14 cellular contexts compared by ENCODE assay signal in genomic region chr11:119362741-119363080, GRCh38. TPM values are rescaled to one million over a fixed set of nuclear protein-coding genes. Genes with fewer than 3 reads are reported as not detected.
DNase-seq lines count a peak whose midpoint lies in the region; ATAC-seq and TF ChIP-seq lines count a peak whose summit lies in the region.
"Had no signal": no experiment of that assay in that cellular context is flagged by ENCODE, and none has a peak within 500 bp of the region (broad histone marks: within the 10 kb centered on the region; RNA-seq: fewer than 3 reads in every experiment).

No MANE protein-coding gene starts in this region.

- H3K4me3 Mint-ChIP-seq in naive B cell = peak overlapping the region in 7 of 8 donors; percentile 45 to 82 (median 65)

- no peak for ATAC-seq in naive B cell (ENCODE audit: low read depth in 2 of 2)
- ATAC-seq: stimulated activated memory B cell treated with anti-CD40 and anti-IgM and Interleukin-4, amounts not matched to agents 10 μg/mL and 1 μg/mL and 100 μg/mL, for 72 hours had no signal

- H3K27me3 Mint-ChIP-seq in naive B cell = peaks cover 40 to 59% (median 53%) of the 10 kb centered on the region in 3 donors

- H3K4me1 ChIP-seq in breast epithelium = peaks cover 0 to 8% of the 10 kb centered on the region in 2 donors
- H3K4me1 ChIP-seq in mammary epithelial cell (ENCODE audit: insufficient read depth, low read length) = peaks cover 29% of the 10 kb centered on the region
- H3K4me1 ChIP-seq in tibial nerve = peaks cover 0 to 67% (median 25%) of the 10 kb centered on the region in 4 donors

- H2AFZ ChIP-seq in mammary epithelial cell (ENCODE audit: low read depth, low read length) = no peak overlapping the region

- TF ChIP-seq EP300 in tibial nerve (IDR thresholded peaks at IDR 0.05) = no peak

- H3K9me3 ChIP-seq in breast epithelium = no peaks in the 10 kb centered on the region
- H3K9me3 ChIP-seq in mammary epithelial cell (replicated peaks; ENCODE audit: insufficient read depth, low read length) = no peaks in the 10 kb centered on the region
- no peaks in the 10 kb centered on the region for H3K9me3 ChIP-seq in tibial nerve
- H3K9me3 ChIP-seq: SJCRH30 had no signal

- intact Hi-C loops in breast epithelium (cut with DNase I; ENCODE audit: low total_unique reads) = no loop called here
- intact Hi-C loops in mammary epithelial cell (cut with micrococcal nuclease) = no loop called here

- H4K20me1 ChIP-seq in mammary epithelial cell (ENCODE audit: insufficient read depth, low read length) = no peaks in the 10 kb centered on the region

- H3K27ac ChIP-seq in breast epithelium = peak overlapping the region; percentile 73 to 81
- no peak overlapping the region for H3K27ac ChIP-seq in mammary epithelial cell (ENCODE audit: insufficient read depth, low read depth, low read length)
- peak overlapping the region; percentile 96 for H3K27ac ChIP-seq in caudate nucleus (ENCODE audit: low read depth, low read length)
- peak overlapping the region; percentile 65 to 89 (median 78) for H3K27ac ChIP-seq in tibial nerve
- no peak overlapping the region for H3K27ac ChIP-seq in brain microvascular endothelial cell

- peak overlapping the region in 1 of 6 donors; percentile 3 for H3K27ac Mint-ChIP-seq in naive B cell
- H3K27ac Mint-ChIP-seq: dendritic cell treated with granulocyte-macrophage colony-stimulating factor and Interleukin-4, amounts not matched to agents 40 ng/mL and 50 ng/mL, for 4 days; stimulated activated memory B cell treated with anti-CD40 and anti-IgM and Interleukin-4, amounts not matched to agents 10 μg/mL and 1 μg/mL and 100 μg/mL, for 72 hours had no signal

- H3K9me3 Mint-ChIP-seq in naive B cell = peaks cover 0 to 3% (median 0%) of the 10 kb centered on the region in 7 donors
- H3K9me3 Mint-ChIP-seq: dendritic cell treated with granulocyte-macrophage colony-stimulating factor and Interleukin-4, amounts not matched to agents 40 ng/mL and 50 ng/mL, for 4 days; stimulated activated memory B cell treated with anti-CD40 and anti-IgM and Interleukin-4, amounts not matched to agents 10 μg/mL and 1 μg/mL and 100 μg/mL, for 72 hours had no signal

- TF ChIP-seq CTCF in breast epithelium (IDR thresholded peaks at IDR 0.05) (no peak), mammary epithelial cell (conservative IDR thresholded peaks at IDR 0.05 in 1 of 2, IDR thresholded peaks at IDR 0.05 in 1 of 2; ENCODE audit: extremely low read depth in 1 of 2, insufficient read depth in 1 of 2, low read depth in 1 of 2, low read length in 2 of 2) (no peak), tibial nerve (IDR thresholded peaks at IDR 0.05) (no peak), brain microvascular endothelial cell (IDR thresholded peaks at IDR 0.05; ENCODE audit: low read depth, low read length, missing control alignments) (no peak)

- CTCF ChIA-PET in mammary epithelial cell (lab: Charles Lee; ENCODE audit: low non-redundant PET) = interaction anchor here (0.6 kb wide), 1 partner anchor 85 kb away, joined by 5 read pairs; no protein-coding TSS in a partner anchor

- H3K4me2 ChIP-seq in mammary epithelial cell (ENCODE audit: insufficient read depth, low read depth, low read length) = no peak overlapping the region

- dilution Hi-C loops in mammary epithelial cell (cut with HindIII; ENCODE audit: low sequenced_read_pairs) = no loop called here

- in situ Hi-C loops in mammary epithelial cell (cut with MboI; ENCODE audit: low sequenced_read_pairs in 2 of 2) = no loop called here
- in situ Hi-C loops in brain microvascular endothelial cell (cut with HindIII; ENCODE audit: low pct_ligation_motif_present, low sequenced_read_pairs) = no loop called here

- H3K79me2 ChIP-seq in mammary epithelial cell (ENCODE audit: insufficient read depth, low read length) = no peaks in the 10 kb centered on the region

- peak overlapping the region in 2 of 3 donors; percentile 40 to 72 for H3K4me3 ChIP-seq in breast epithelium
- no peak overlapping the region for H3K4me3 ChIP-seq in mammary epithelial cell (replicated peaks in 1 of 3; ENCODE audit: insufficient read depth in 1 of 3, low read depth in 2 of 3, low read length in 3 of 3)
- peak overlapping the region in 3 of 4 donors; percentile 35 to 62 (median 47) for H3K4me3 ChIP-seq in tibial nerve
- no peak overlapping the region for H3K4me3 ChIP-seq in brain microvascular endothelial cell (ENCODE audit: low read depth, low read length)
- H3K4me3 ChIP-seq: SJCRH30 had no signal

- 75% methylated on average over 4 of the region's 5 CpGs for WGBS in mammary epithelial cell (ENCODE audit: low coverage, missing lambda C conversion rate)
- 92 to 94% methylated on average over 5 of the region's 5 CpGs for WGBS in tibial nerve, 2 donors

- DNase-seq in breast epithelium (ENCODE audit: low spot score in 2 of 2) (no peak), mammary epithelial cell (no peak), caudate nucleus (lab: John Stamatoyannopoulos, UW) (peak in 2 of 61 donors; percentile 63 to 78), naive B cell (no peak), tibial nerve (ENCODE audit: low spot score in 2 of 2) (no peak), MV-4-11 (lab: John Stamatoyannopoulos, UW) (no peak), brain microvascular endothelial cell (no peak)
- DNase-seq in activated CD4-positive, alpha-beta T cell treated with anti-CD3 and anti-CD28 coated beads, Interleukin-2, amount 50 U/mL, for 48 hours = no peak
- DNase-seq: activated CD8-positive, alpha-beta memory T cell treated with anti-CD3 and anti-CD28 coated beads for 24 hours; GOT3; SJCRH30 had no signal

- peaks cover 20 to 35% (median 24%) of the 10 kb centered on the region in 3 donors for H3K4me1 Mint-ChIP-seq in naive B cell

- no peaks in the 10 kb centered on the region for H3K27me3 ChIP-seq in breast epithelium
- H3K27me3 ChIP-seq in mammary epithelial cell (ENCODE audit: insufficient read depth, low read length) = no peaks in the 10 kb centered on the region
- H3K27me3 ChIP-seq in tibial nerve = peaks cover 0 to 7% of the 10 kb centered on the region in 2 donors
- H3K27me3 ChIP-seq in brain microvascular endothelial cell (replicated peaks) = peaks cover 25% of the 10 kb centered on the region
- H3K27me3 ChIP-seq: SJCRH30 had no signal

- peaks cover 0 to 9% of the 10 kb centered on the region in 2 donors for H3K36me3 Mint-ChIP-seq in naive B cell
- H3K36me3 Mint-ChIP-seq: stimulated activated memory B cell treated with anti-CD40 and anti-IgM and Interleukin-4, amounts not matched to agents 10 μg/mL and 1 μg/mL and 100 μg/mL, for 72 hours had no signal

- no TSS peak for BruUV-seq in mammary epithelial cell (replicated peaks; lab: Mats Ljungman, UMichigan)

- no peak overlapping the region for H3K9ac ChIP-seq in mammary epithelial cell (ENCODE audit: insufficient read depth, low read length)

- H3K36me3 ChIP-seq in breast epithelium (no peaks in the 10 kb centered on the region), mammary epithelial cell (ENCODE audit: insufficient read depth, low read length) (no peaks in the 10 kb centered on the region), tibial nerve (peaks cover 0 to 23% (median 0%) of the 10 kb centered on the region in 3 donors), brain microvascular endothelial cell (replicated peaks) (no peaks in the 10 kb centered on the region)

- TF ChIP-seq POLR2A in breast epithelium (IDR thresholded peaks at IDR 0.05) = no peak
- no peak for TF ChIP-seq POLR2A in tibial nerve (IDR thresholded peaks at IDR 0.05)

RNA-seq across cellular contexts. Expression of gene MFRP, which starts 16.2 kb away (rescaled TPM):
- total RNA-seq in breast epithelium (under 1 TPM in 1 of 3 donors, not detected in 2; 0.16 TPM), mammary epithelial cell (not detected), tibial nerve (under 1 TPM in 1 of 4 donors, not detected in 3; 0.44 TPM)
- polyA plus RNA-seq in mammary epithelial cell (not detected), naive B cell (ENCODE audit: low read depth in 6 of 6) (not detected)
- not detected for polyA minus RNA-seq in mammary epithelial cell
- total RNA-seq: renal cortical epithelial cell, SJCRH30 had no signal

RNA-seq across cellular contexts. Expression of gene USP2, which starts 18.8 kb away (rescaled TPM):
- total RNA-seq in breast epithelium = 1 to 10 TPM in 2 of 3 donors, under 1 TPM in 1; 0.48 to 3.8 (median 2.0) TPM
- 1 to 10 TPM; 2.7 to 3.0 TPM for total RNA-seq in mammary epithelial cell
- polyA plus RNA-seq in mammary epithelial cell = 1.3 TPM
- 0.88 TPM for polyA minus RNA-seq in mammary epithelial cell
- not detected for polyA plus RNA-seq in naive B cell (ENCODE audit: low read depth in 6 of 6)
- total RNA-seq in tibial nerve = 10 to 100 TPM in 2 of 4 donors, 1 to 10 TPM in 2; 2.1 to 18.4 (median 11.6) TPM

RNA-seq across cellular contexts. Expression of gene C1QTNF5, which starts 22.0 kb away (rescaled TPM):
- total RNA-seq in breast epithelium (10 to 100 TPM; 14.3 to 55.0 (median 38.0) TPM), mammary epithelial cell (under 1 TPM in 1 of 2 donors, not detected in 1; 0.50 TPM), tibial nerve (10 to 100 TPM; 12.5 to 55.2 (median 34.1) TPM)
- polyA plus RNA-seq in mammary epithelial cell (0.07 TPM), naive B cell (ENCODE audit: low read depth in 6 of 6) (not detected)
- polyA minus RNA-seq in mammary epithelial cell = not detected

RNA-seq across cellular contexts. Expression of gene RNF26, which starts 28.4 kb away (rescaled TPM):
- total RNA-seq in breast epithelium (10 to 100 TPM in 1 of 3 donors, 1 to 10 TPM in 2; 8.8 to 11.2 (median 9.7) TPM), mammary epithelial cell (10 to 100 TPM in 1 of 2 donors, 1 to 10 TPM in 1; 3.7 to 34.4 TPM), tibial nerve (10 to 100 TPM; 13.8 to 19.2 (median 15.9) TPM)
- polyA plus RNA-seq in mammary epithelial cell (39.1 TPM), naive B cell (ENCODE audit: low read depth in 6 of 6) (10 to 100 TPM; 48.8 to 98.6 (median 58.0) TPM)
- 66.6 TPM for polyA minus RNA-seq in mammary epithelial cell

RNA-seq across cellular contexts. Expression of gene MCAM, which starts 45.8 kb away (rescaled TPM):
- total RNA-seq in breast epithelium (1,000 to 10,000 TPM in 1 of 3 donors, 100 to 1,000 TPM in 2; 170 to 1,725 (median 408) TPM), mammary epithelial cell (100 to 1,000 TPM in 1 of 2 donors, 10 to 100 TPM in 1; 47.2 to 409 TPM), tibial nerve (1,000 to 10,000 TPM in 1 of 4 donors, 100 to 1,000 TPM in 3; 612 to 1,198 (median 830) TPM)
- polyA plus RNA-seq in mammary epithelial cell (75.0 TPM), naive B cell (ENCODE audit: low read depth in 6 of 6) (not detected)
- 36.1 TPM for polyA minus RNA-seq in mammary epithelial cell

Comparison
In these comparisons a context has a peak if more than half of its experiments do, and no peak if none do; other contexts are left out.
1. H3K27ac ChIP-seq: peak in breast epithelium (2 of 2), caudate nucleus (single experiment) and tibial nerve (4 of 4); none in mammary epithelial cell (single experiment) and brain microvascular endothelial cell (single experiment).
2. H3K4me3 ChIP-seq: peak in breast epithelium (2 of 3) and tibial nerve (3 of 4); none in mammary epithelial cell (0 of 3) and brain microvascular endothelial cell (single experiment).
3. RNA of gene C1QTNF5, which starts 22.0 kb away (total RNA-seq): 12.5 to 55.2 TPM in tibial nerve and 14.3 to 55.0 TPM in breast epithelium; 0.50 TPM in mammary epithelial cell; every median in the first group is over 4 times any median in the second.